In the genomic region with DNA sequence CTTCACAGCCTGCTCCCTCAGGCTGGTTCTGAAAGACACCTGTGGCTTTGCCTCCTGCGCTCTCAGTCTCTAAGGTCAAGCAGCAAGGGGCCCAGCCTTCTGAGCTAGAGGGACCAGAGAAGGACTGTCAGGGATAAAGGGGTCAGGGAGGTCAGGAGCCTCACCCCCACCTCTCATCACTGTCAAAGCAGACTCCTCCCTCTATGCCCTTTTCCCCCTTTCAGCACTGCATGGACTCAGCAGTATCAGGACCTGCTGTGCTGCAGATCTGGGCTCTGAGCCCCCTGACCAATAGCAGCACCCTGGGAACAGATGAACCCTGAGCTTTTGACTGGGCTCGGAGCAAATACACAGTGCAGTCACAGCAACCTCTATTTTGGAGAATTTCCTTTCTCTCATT, we compare ENCODE assay signal across 17 cellular contexts. TPM values are rescaled to one million over a fixed set of nuclear protein-coding genes. Genes with fewer than 3 reads are reported as not detected.
DNase-seq lines count a peak whose midpoint lies in the region; TF ChIP-seq lines count a peak whose summit lies in the region.
"Had no signal": no experiment of that assay in that cellular context is flagged by ENCODE, and none has a peak within 500 bp of the region (broad histone marks: within the 10 kb centered on the region; RNA-seq: fewer than 3 reads in every experiment).

No MANE protein-coding gene starts in this region.

- 0 out of 2 replicates have a peak, but pooled peaks cover 5% of the 10 kb centered on the region for H3K27me3 ChIP-seq in HUES64 (ENCODE audit: insufficient read depth, low read length)
- no peaks in the 10 kb centered on the region for H3K27me3 ChIP-seq in endodermal cell (ENCODE audit: control insufficient read depth, insufficient read depth, low read length, poor library complexity, severe bottlenecking)
- H3K27me3 ChIP-seq: BE2C, SJCRH30 had no signal

- H3K9me3 ChIP-seq in HUES64 (ENCODE audit: insufficient read depth, low read depth, low read length) (no peaks in the 10 kb centered on the region), endodermal cell (ENCODE audit: control insufficient read depth, low read length) (no peaks in the 10 kb centered on the region)
- H3K9me3 ChIP-seq: BE2C, SJCRH30 had no signal

- TF ChIP-seq CTCF in GM13976 (IDR thresholded peaks at IDR 0.05; ENCODE audit: borderline replicate concordance, control extremely low read depth, extremely low read depth, insufficient read depth, missing control alignments), result no peak
- no peak for TF ChIP-seq CTCF in endodermal cell (conservative IDR thresholded peaks at IDR 0.05)
- no peak for TF ChIP-seq CTCF in progenitor cell of endocrine pancreas (IDR thresholded peaks at IDR 0.05; ENCODE audit: unreplicated experiment)

- H3K36me3 ChIP-seq in HUES64 (ENCODE audit: insufficient read depth, low read length), result no peaks in the 10 kb centered on the region
- H3K36me3 ChIP-seq in endodermal cell (ENCODE audit: control insufficient read depth, insufficient read depth, low read length), result no peaks in the 10 kb centered on the region
- H3K36me3 ChIP-seq: BE2C, SJCRH30 had no signal

- H3K4me1 Mint-ChIP-seq in endodermal cell (peaks cover 19% of the 10 kb centered on the region), progenitor cell of endocrine pancreas (ENCODE audit: low read depth) (peaks cover 29% of the 10 kb centered on the region)

- no peak overlapping the region for H3K4me3 ChIP-seq in HUES64 (ENCODE audit: low read length)
- no peak overlapping the region for H3K4me3 ChIP-seq in endodermal cell (ENCODE audit: low read length)
- H3K4me3 ChIP-seq: GM23338, SJCRH30 had no signal

- H3K27me3 Mint-ChIP-seq in endodermal cell (ENCODE audit: insufficient read depth), result no peaks in the 10 kb centered on the region
- H3K27me3 Mint-ChIP-seq in progenitor cell of endocrine pancreas, result no peaks in the 10 kb centered on the region

- H3K4me1 ChIP-seq in HUES64 (ENCODE audit: insufficient read depth, low read length), result peaks cover 34% of the 10 kb centered on the region
- H3K4me1 ChIP-seq in endodermal cell (ENCODE audit: control insufficient read depth, insufficient read depth, low read length), result peaks cover 4% of the 10 kb centered on the region

- DNase-seq in GM13976 (ENCODE audit: low spot score) (peak; percentile 7), endodermal cell (no peak), progenitor cell of endocrine pancreas (ENCODE audit: low spot score, unreplicated experiment) (no peak), NOMO-1 (lab: John Stamatoyannopoulos, UW; ENCODE audit: unreplicated experiment in 2 of 2) (no peak), COLO829 (ENCODE audit: low spot score) (no peak), LoVo (ENCODE audit: low spot score) (no peak)
- DNase-seq: BE2C, HFFc6, Karpas-422, NCI-H1417 treated with DMSO at 0.1 percent for 48 hours, NCI-H2029, NCI-H2171 treated with DMSO at 0.1 percent for 48 hours, NCI-H510A, SJCRH30 had no signal

- H3K36me3 Mint-ChIP-seq in endodermal cell (ENCODE audit: low read depth) (no peaks in the 10 kb centered on the region), progenitor cell of endocrine pancreas (ENCODE audit: insufficient read depth) (no peaks in the 10 kb centered on the region)

- peak overlapping the region; percentile 28; the same call in 1 of the 2 replicates for H3K27ac ChIP-seq in HUES64 (ENCODE audit: low read depth, low read length)
- H3K27ac ChIP-seq in endodermal cell (ENCODE audit: low read depth, low read length), result peak overlapping the region; percentile 6
- H3K27ac ChIP-seq: RWPE1, SJCRH30 had no signal

- 66% methylated on average over 2 of the region's 2 CpGs for WGBS in HUES64
- WGBS in endodermal cell (ENCODE audit: insufficient coverage in 1 of 2, insufficient read length in 1 of 2), 2 experiments, result 80% methylated on average over 2 of the region's 2 CpGs; no CpG with 5 or more reads in 1 of the 2 experiments

- in situ Hi-C loops in GM13976 (cut with MboI; ENCODE audit: low sequenced_read_pairs, unreplicated experiment), result no loop called here

- H3K9me3 Mint-ChIP-seq in endodermal cell (no peaks in the 10 kb centered on the region), progenitor cell of endocrine pancreas (ENCODE audit: low read depth) (no peaks in the 10 kb centered on the region)
- H3K9me3 Mint-ChIP-seq: GM23338, HFFc6 had no signal

- no peak overlapping the region for H3K27ac Mint-ChIP-seq in endodermal cell
- H3K27ac Mint-ChIP-seq in progenitor cell of endocrine pancreas, result peak overlapping the region; percentile 45
- H3K27ac Mint-ChIP-seq: GM23338, HFFc6 had no signal

- H3K9ac ChIP-seq in HUES64 (ENCODE audit: low read depth, low read length) (no peak overlapping the region), endodermal cell (ENCODE audit: extremely low read depth, low read length, poor library complexity, severe bottlenecking) (no peak overlapping the region)

- H3K4me3 Mint-ChIP-seq in endodermal cell (no peak overlapping the region), progenitor cell of endocrine pancreas (ENCODE audit: low read depth) (no peak overlapping the region)
- H3K4me3 Mint-ChIP-seq: GM23338, HFFc6 had no signal

RNA-seq across cellular contexts. Expression of gene BMF, which starts 3.2 kb away (rescaled TPM):
- polyA plus RNA-seq in HUES64 (2013, experiment 1 of 2), result 8.2 TPM
- 12.5 TPM for polyA plus RNA-seq in HUES64 (2013, experiment 2 of 2)
- total RNA-seq in endodermal cell, result 10 to 100 TPM; 48.3 to 53.5 TPM
- 42.5 TPM for polyA plus RNA-seq in endodermal cell (2013, experiment 1 of 2)
- polyA plus RNA-seq in endodermal cell (2013, experiment 2 of 2), result 44.3 TPM
- total RNA-seq in progenitor cell of endocrine pancreas, result 128 and 129 TPM in 2 replicates

RNA-seq across cellular contexts. Expression of gene BUB1B, which starts 49.0 kb away (rescaled TPM):
- polyA plus RNA-seq in HUES64 (2013, experiment 1 of 2), result 67.4 TPM
- 81.7 TPM for polyA plus RNA-seq in HUES64 (2013, experiment 2 of 2)
- total RNA-seq in endodermal cell (100 to 1,000 TPM in 1 of 2 donors, 10 to 100 TPM in 1; 58.6 to 108 TPM), progenitor cell of endocrine pancreas (40.1 and 42.6 TPM in 2 replicates)
- polyA plus RNA-seq in endodermal cell (2013, experiment 1 of 2), result 88.8 TPM
- polyA plus RNA-seq in endodermal cell (2013, experiment 2 of 2), result 86.7 TPM
